Comparison of ENCODE assay signal across 2 cellular contexts in genomic region chr17:45641541-45641940, GRCh38.
TF ChIP-seq lines count a peak whose summit lies in the region.

No MANE protein-coding gene starts in this region.

TF ChIP-seq in HEK293, 187 proteins besides CTCF, POLR2A, EP300 and RAD21:
- TF ChIP-seq MZF1 (tag by site-specific recombination; IDR thresholded peaks at IDR 0.05; ENCODE audit: borderline replicate concordance) (no peak), SCRT2 (tag by site-specific recombination; IDR thresholded peaks at IDR 0.05) (0 out of 2 replicates have a peak, but pooled peaks have one; percentile 30)
TF ChIP-seq in HEK293: peak in this region for 1.

TF ChIP-seq in H1, 55 proteins besides CTCF, POLR2A, EP300 and RAD21:
- TF ChIP-seq POLR2AphosphoS5 (IDR thresholded peaks at IDR 0.05; ENCODE audit: low read depth, low read length) (peak; percentile 31; the same call in 1 of the 2 replicates), BACH1 (IDR thresholded peaks at IDR 0.05; ENCODE audit: low read length) (no peak)
TF ChIP-seq in H1: peak in this region for 1.
